32 cellular contexts compared by ENCODE assay signal in genomic region chr11:15308840-15309239, GRCh38.
"Had no signal": no experiment of that assay in that cellular context is flagged by ENCODE, and none has a peak within 500 bp of the region (broad histone marks: within the 10 kb centered on the region; RNA-seq: fewer than 3 reads in every experiment).

No MANE protein-coding gene starts in this region.

- H3K27me3 ChIP-seq: MG63 had no signal

- H3K36me3 ChIP-seq: MG63 had no signal

- H3K27ac ChIP-seq: KMS-11 had no signal

- H3K9me3 ChIP-seq: MG63 had no signal

- DNase-seq: Karpas-422, Kasumi-1, MG63, MM.1S, NCI-H1048, NCI-H1092, NCI-H1092 treated with DMSO at 0.1 percent for 48 hours, NCI-H1105, NCI-H1105 treated with DMSO at 0.1 percent for 48 hours, NCI-H1417, NCI-H1417 treated with DMSO at 0.1 percent for 48 hours, NCI-H1436, NCI-H1436 treated with DMSO at 0.1 percent for 48 hours, NCI-H146, NCI-H1694, NCI-H1694 treated with DMSO at 0.1 percent for 48 hours, NCI-H187, NCI-H187 treated with DMSO at 0.1 percent for 48 hours, NCI-H1930, NCI-H2029, NCI-H2029 treated with DMSO at 0.1 percent for 48 hours, NCI-H2081, NCI-H2081 treated with DMSO at 0.1 percent for 48 hours, NCI-H2107, NCI-H2171, NCI-H2171 treated with DMSO at 0.1 percent for 48 hours, NCI-H2227 treated with DMSO at 0.1 percent for 48 hours, NCI-H226, NCI-H446, NCI-H446 treated with DMSO at 0.1 percent for 48 hours, NCI-H510A had no signal

- H3K4me3 ChIP-seq: MG63 had no signal
